Comparison of ENCODE assay signal across 23 cellular contexts in the genomic region with DNA sequence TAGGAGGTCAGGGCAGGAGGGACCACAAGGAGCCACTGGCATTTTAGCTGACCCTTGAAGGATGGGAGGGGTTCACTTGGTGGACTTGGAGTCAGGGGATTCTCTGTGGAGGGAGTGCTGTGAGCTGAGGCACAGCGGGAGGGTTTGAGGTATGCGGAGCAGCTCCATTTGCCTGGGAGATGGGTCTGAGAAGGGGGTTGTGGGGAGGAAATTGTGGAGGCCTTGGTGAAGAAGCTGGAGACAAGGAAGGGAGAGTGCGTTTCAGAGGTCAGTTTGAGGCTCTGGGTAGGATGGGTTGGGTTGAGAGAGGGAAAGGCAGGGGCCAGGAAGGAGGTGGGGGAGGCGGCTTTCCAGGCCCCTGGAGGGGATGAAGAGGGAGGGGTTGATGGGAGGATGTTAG. TPM values are rescaled to one million over a fixed set of nuclear protein-coding genes. Genes with fewer than 3 reads are reported as not detected.
DNase-seq lines count a peak whose midpoint lies in the region; ATAC-seq and TF ChIP-seq lines count a peak whose summit lies in the region.
"Had no signal": no experiment of that assay in that cellular context is flagged by ENCODE, and none has a peak within 500 bp of the region (broad histone marks: within the 10 kb centered on the region; RNA-seq: fewer than 3 reads in every experiment).

No MANE protein-coding gene starts in this region.

- H3K9ac ChIP-seq in NT2/D1 (ENCODE audit: insufficient read length, low read depth), result peak overlapping the region; percentile 29
- no peak overlapping the region; the same call in 1 of the 2 replicates for H3K9ac ChIP-seq in iPS-20b (ENCODE audit: low read depth, low read length)

- H3K4me1 ChIP-seq in NT2/D1 (ENCODE audit: insufficient read depth, insufficient read length), result peaks cover 45% of the 10 kb centered on the region
- H3K4me1 ChIP-seq in iPS-20b (ENCODE audit: insufficient read depth, low read length), result peaks cover 27% of the 10 kb centered on the region
- H3K4me1 ChIP-seq in Peyer's patch, result peaks cover 0 to 26% (median 6%) of the 10 kb centered on the region in 4 donors

- peaks cover 22% of the 10 kb centered on the region for H3K4me1 Mint-ChIP-seq in T-helper 1 cell treated with Interleukin-12 subunit alpha and Interleukin-12 subunit beta and Interleukin-4 antibody, amounts not matched to agents 30 μg/mL and 1 μg/mL, for 36 hours (ENCODE audit: low read depth)
- H3K4me1 Mint-ChIP-seq in stimulated activated naive B cell treated with anti-CD40 and anti-IgM and Interleukin-4, amounts not matched to agents 10 μg/mL and 1 μg/mL and 100 μg/mL, for 72 hours, result peaks cover 35 to 68% of the 10 kb centered on the region in 2 donors

- DNase-seq in T-helper 1 cell (no peak), NT2/D1 (ENCODE audit: low read depth, low spot score) (no peak), Peyer's patch (no peak), HuH-7 (ENCODE audit: low spot score) (no peak)
- no peak for DNase-seq in stimulated activated naive B cell treated with anti-CD40 and anti-IgM and Interleukin-4, amounts not matched to agents 10 μg/mL and 1 μg/mL and 100 μg/mL, for 72 hours
- DNase-seq: activated CD4-positive, alpha-beta T cell treated with anti-CD3 and anti-CD28 coated beads for 1 hour; activated CD8-positive, alpha-beta memory T cell treated with anti-CD3 and anti-CD28 coated beads, Interleukin-2, amount 50 U/mL, for 4 hours; effector CD8-positive, alpha-beta T cell; glutamatergic neuron; left lung; mucosa of descending colon; NCI-H1930; NCI-H226; occipital lobe; stimulated activated CD4-positive, alpha-beta T cell treated with anti-CD3 and anti-CD28 coated beads, Interleukin-15, amount 100 ng/mL, for 24 hours; T1000; tibial artery had no signal

- peaks cover 32% of the 10 kb centered on the region for H3K36me3 Mint-ChIP-seq in T-helper 1 cell treated with Interleukin-12 subunit alpha and Interleukin-12 subunit beta and Interleukin-4 antibody, amounts not matched to agents 30 μg/mL and 1 μg/mL, for 36 hours (ENCODE audit: low read depth)
- H3K36me3 Mint-ChIP-seq in stimulated activated naive B cell treated with anti-CD40 and anti-IgM and Interleukin-4, amounts not matched to agents 10 μg/mL and 1 μg/mL and 100 μg/mL, for 72 hours, result peaks cover 55 to 72% of the 10 kb centered on the region in 2 donors

- H3K4me3 ChIP-seq in NT2/D1 (ENCODE audit: insufficient read length, low read depth) (no peak overlapping the region), iPS-20b (ENCODE audit: low read length) (no peak overlapping the region), Peyer's patch (no peak overlapping the region)
- H3K4me3 ChIP-seq: ascending aorta, left lung, mucosa of descending colon, tibial artery had no signal

- H3K27ac ChIP-seq in iPS-20b (ENCODE audit: low read length) (peak overlapping the region; percentile 28), Peyer's patch (no peak overlapping the region)
- H3K27ac ChIP-seq: 22Rv1, ascending aorta, tibial artery had no signal

- H3K9me3 ChIP-seq in NT2/D1 (ENCODE audit: insufficient read depth, low read length) (no peaks in the 10 kb centered on the region), iPS-20b (ENCODE audit: insufficient read depth, low read depth, low read length) (no peaks in the 10 kb centered on the region), Peyer's patch (no peaks in the 10 kb centered on the region)
- H3K9me3 ChIP-seq: ascending aorta, left lung, mucosa of descending colon, tibial artery had no signal

- no peak for TF ChIP-seq POLR2A in Peyer's patch (IDR thresholded peaks at IDR 0.05)

- H3K27me3 ChIP-seq in NT2/D1 (ENCODE audit: insufficient read depth, insufficient read length) (no peaks in the 10 kb centered on the region), iPS-20b (ENCODE audit: insufficient read depth, low read length) (no peaks in the 10 kb centered on the region), Peyer's patch (no peaks in the 10 kb centered on the region)
- H3K27me3 ChIP-seq: ascending aorta, left lung, tibial artery had no signal

- H3K4me3 Mint-ChIP-seq in T-helper 1 cell treated with Interleukin-12 subunit alpha and Interleukin-12 subunit beta and Interleukin-4 antibody, amounts not matched to agents 30 μg/mL and 1 μg/mL, for 36 hours, result no peak overlapping the region
- no peak overlapping the region for H3K4me3 Mint-ChIP-seq in stimulated activated naive B cell treated with anti-CD40 and anti-IgM and Interleukin-4, amounts not matched to agents 10 μg/mL and 1 μg/mL and 100 μg/mL, for 72 hours

- H3K27ac Mint-ChIP-seq in T-helper 1 cell treated with Interleukin-12 subunit alpha and Interleukin-12 subunit beta and Interleukin-4 antibody, amounts not matched to agents 30 μg/mL and 1 μg/mL, for 36 hours, result peak overlapping the region; percentile 15
- H3K27ac Mint-ChIP-seq in stimulated activated naive B cell treated with anti-CD40 and anti-IgM and Interleukin-4, amounts not matched to agents 10 μg/mL and 1 μg/mL and 100 μg/mL, for 72 hours, result peak overlapping the region; percentile 7

- no peak for TF ChIP-seq CTCF in Peyer's patch (IDR thresholded peaks at IDR 0.05)

- H3K27me3 Mint-ChIP-seq in T-helper 1 cell treated with Interleukin-12 subunit alpha and Interleukin-12 subunit beta and Interleukin-4 antibody, amounts not matched to agents 30 μg/mL and 1 μg/mL, for 36 hours (ENCODE audit: low read depth), result no peaks in the 10 kb centered on the region
- H3K27me3 Mint-ChIP-seq in stimulated activated naive B cell treated with anti-CD40 and anti-IgM and Interleukin-4, amounts not matched to agents 10 μg/mL and 1 μg/mL and 100 μg/mL, for 72 hours, result no peaks in the 10 kb centered on the region

- no peaks in the 10 kb centered on the region for H3K9me3 Mint-ChIP-seq in T-helper 1 cell treated with Interleukin-12 subunit alpha and Interleukin-12 subunit beta and Interleukin-4 antibody, amounts not matched to agents 30 μg/mL and 1 μg/mL, for 36 hours
- H3K9me3 Mint-ChIP-seq in stimulated activated naive B cell treated with anti-CD40 and anti-IgM and Interleukin-4, amounts not matched to agents 10 μg/mL and 1 μg/mL and 100 μg/mL, for 72 hours, result no peaks in the 10 kb centered on the region

- H3K36me3 ChIP-seq in NT2/D1 (ENCODE audit: insufficient read depth, insufficient read length, low read length) (peaks cover 84% of the 10 kb centered on the region), iPS-20b (ENCODE audit: insufficient read depth, low read depth, low read length) (peaks cover 64% of the 10 kb centered on the region), Peyer's patch (peaks cover 0 to 30% (median 0%) of the 10 kb centered on the region in 3 donors)

- no peak for ATAC-seq in stimulated activated naive B cell treated with anti-CD40 and anti-IgM and Interleukin-4, amounts not matched to agents 10 μg/mL and 1 μg/mL and 100 μg/mL, for 72 hours (replicated peaks)
- no peak for ATAC-seq in HG02763 (IDR thresholded peaks at IDR 0.05; ENCODE audit: unreplicated experiment)
- ATAC-seq: left lung, mucosa of descending colon, Panc1 had no signal

RNA-seq across cellular contexts. Expression of a gene that starts 20.2 kb away (rescaled TPM):
- total RNA-seq in Peyer's patch, result 10 to 100 TPM in 1 of 4 donors, 1 to 10 TPM in 3; 4.7 to 18.2 (median 7.4) TPM

RNA-seq across cellular contexts. Expression of a gene that starts 36.5 kb away (rescaled TPM):
- 1 to 10 TPM; 3.5 to 8.5 (median 6.9) TPM for total RNA-seq in Peyer's patch
- total RNA-seq: ascending aorta had no signal

RNA-seq across cellular contexts. Expression of a gene that starts 49.7 kb away (rescaled TPM):
- total RNA-seq in Peyer's patch, result 10 to 100 TPM in 1 of 4 donors, 1 to 10 TPM in 3; 3.9 to 13.2 (median 5.3) TPM
